In genomic region chr19:28984315-28984714, GRCh38 we compare ENCODE assay signal across 22 cellular contexts.
"Had no signal": no experiment of that assay in that cellular context is flagged by ENCODE, and none has a peak within 500 bp of the region (broad histone marks: within the 10 kb centered on the region; RNA-seq: fewer than 3 reads in every experiment).

No MANE protein-coding gene starts in this region.

- H3K4me3 ChIP-seq: colonic mucosa, esophagus muscularis mucosa, gastrocnemius medialis, heart right ventricle, left lung, lower lobe of right lung had no signal

- H3K36me3 Mint-ChIP-seq: mesothelial cell of epicardium had no signal

- H3K27me3 ChIP-seq: colonic mucosa, foreskin keratinocyte had no signal

- H3K9me3 Mint-ChIP-seq: mesothelial cell of epicardium had no signal

- H3K9me3 ChIP-seq: colonic mucosa, esophagus muscularis mucosa, gastrocnemius medialis, heart right ventricle, left lung, lower lobe of right lung had no signal

- FAIRE-seq: endothelial cell of umbilical vein, islet of Langerhans, keratinocyte had no signal

- H3K36me3 ChIP-seq: colonic mucosa, esophagus muscularis mucosa, gastrocnemius medialis, heart right ventricle, left lung, lower lobe of right lung had no signal

- H3K27ac ChIP-seq: colonic mucosa, esophagus muscularis mucosa, foreskin keratinocyte, gastrocnemius medialis, heart right ventricle, left lung, lower lobe of right lung had no signal

- H3K4me1 ChIP-seq: colonic mucosa, esophagus muscularis mucosa, foreskin keratinocyte, gastrocnemius medialis, heart right ventricle, left lung, lower lobe of right lung had no signal

- DNase-seq: cerebellar nuclear complex; colonic mucosa; cortex of kidney; effector CD8-positive, alpha-beta T cell; effector memory CD8-positive, alpha-beta T cell; foreskin keratinocyte; gastrocnemius medialis; glutamatergic neuron; head of caudate nucleus; heart right ventricle; hippocampal formation; left cardiac atrium; left lung; left ventricle myocardium superior; lower lobe of right lung; mesenchymal stem cell had no signal

- H3K27ac Mint-ChIP-seq: dendritic cell treated with granulocyte-macrophage colony-stimulating factor and Interleukin-4, amounts not matched to agents 40 ng/mL and 50 ng/mL, for 4 days; effector memory CD8-positive, alpha-beta T cell; mesothelial cell of epicardium had no signal

- H3K4me3 Mint-ChIP-seq: dendritic cell treated with granulocyte-macrophage colony-stimulating factor and Interleukin-4, amounts not matched to agents 40 ng/mL and 50 ng/mL, for 4 days; effector memory CD8-positive, alpha-beta T cell; mesothelial cell of epicardium had no signal

- H3K27me3 Mint-ChIP-seq: dendritic cell treated with granulocyte-macrophage colony-stimulating factor and Interleukin-4, amounts not matched to agents 40 ng/mL and 50 ng/mL, for 4 days had no signal
